Comparison of ENCODE assay signal across 1 cellular context in the genomic region with DNA sequence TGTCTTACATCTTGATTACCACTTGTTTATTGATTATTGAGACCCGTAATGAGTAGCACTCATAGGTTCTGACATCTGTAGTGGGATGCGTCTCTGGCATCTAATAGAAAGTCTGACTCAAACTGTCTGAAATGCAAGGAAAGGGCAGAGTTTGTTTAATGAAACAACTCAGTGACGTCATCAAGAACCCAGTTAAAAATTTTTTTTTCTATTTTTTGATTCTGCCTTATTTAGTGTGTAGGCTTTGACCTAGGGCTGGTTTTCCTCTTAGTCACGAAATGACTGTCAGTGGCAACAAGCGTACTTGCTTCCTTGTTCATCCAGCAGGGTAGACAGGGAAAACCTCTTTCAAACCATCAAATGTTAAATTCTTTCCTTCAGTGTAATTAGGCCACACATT.
TF ChIP-seq lines count a peak whose summit lies in the region.

No MANE protein-coding gene starts in this region.

TF ChIP-seq in A549, 52 proteins besides CTCF, POLR2A, EP300 and RAD21 (continued from another document):
- TF ChIP-seq, protein P1, sequence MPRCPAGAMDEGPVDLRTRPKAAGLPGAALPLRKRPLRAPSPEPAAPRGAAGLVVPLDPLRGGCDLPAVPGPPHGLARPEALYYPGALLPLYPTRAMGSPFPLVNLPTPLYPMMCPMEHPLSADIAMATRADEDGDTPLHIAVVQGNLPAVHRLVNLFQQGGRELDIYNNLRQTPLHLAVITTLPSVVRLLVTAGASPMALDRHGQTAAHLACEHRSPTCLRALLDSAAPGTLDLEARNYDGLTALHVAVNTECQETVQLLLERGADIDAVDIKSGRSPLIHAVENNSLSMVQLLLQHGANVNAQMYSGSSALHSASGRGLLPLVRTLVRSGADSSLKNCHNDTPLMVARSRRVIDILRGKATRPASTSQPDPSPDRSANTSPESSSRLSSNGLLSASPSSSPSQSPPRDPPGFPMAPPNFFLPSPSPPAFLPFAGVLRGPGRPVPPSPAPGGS (IDR thresholded peaks at IDR 0.05): 0 out of 3 replicates have a peak, but pooled peaks have one; percentile 22
- TF ChIP-seq BHLHE40 (IDR thresholded peaks at IDR 0.05; ENCODE audit: low read depth, low read length) (no peak), NPAS2 (CRISPR knock-in tag; IDR thresholded peaks at IDR 0.05; ENCODE audit: borderline replicate concordance) (no peak), RNF2 (IDR thresholded peaks at IDR 0.05; ENCODE audit: borderline replicate concordance, low read depth) (no peak), ESRRA (IDR thresholded peaks at IDR 0.05; ENCODE audit: borderline replicate concordance, low read length) (no peak), HOXA7 (CRISPR knock-in tag; IDR thresholded peaks at IDR 0.05) (no peak), NFE2L2 (conservative IDR thresholded peaks at IDR 0.05; ENCODE audit: low read length) (no peak), PHF8 (IDR thresholded peaks at IDR 0.05; ENCODE audit: borderline replicate concordance, low read depth) (no peak), KDM1A (IDR thresholded peaks at IDR 0.05; ENCODE audit: low read depth) (no peak), MAZ (IDR thresholded peaks at IDR 0.05; ENCODE audit: borderline replicate concordance, low read depth, low read length) (no peak), ZNF302 (CRISPR knock-in tag; IDR thresholded peaks at IDR 0.05) (no peak), FOSL2 (IDR thresholded peaks at IDR 0.05) (peak; percentile 55), FOSL2 (CRISPR knock-in tag; IDR thresholded peaks at IDR 0.05) (peak; percentile 95), CHD2 (IDR thresholded peaks at IDR 0.05; ENCODE audit: low read length, partially characterized antibody) (no peak), RARB (CRISPR knock-in tag; IDR thresholded peaks at IDR 0.05) (no peak), EHF (CRISPR knock-in tag; IDR thresholded peaks at IDR 0.05) (no peak)
- TF ChIP-seq, protein P2, sequence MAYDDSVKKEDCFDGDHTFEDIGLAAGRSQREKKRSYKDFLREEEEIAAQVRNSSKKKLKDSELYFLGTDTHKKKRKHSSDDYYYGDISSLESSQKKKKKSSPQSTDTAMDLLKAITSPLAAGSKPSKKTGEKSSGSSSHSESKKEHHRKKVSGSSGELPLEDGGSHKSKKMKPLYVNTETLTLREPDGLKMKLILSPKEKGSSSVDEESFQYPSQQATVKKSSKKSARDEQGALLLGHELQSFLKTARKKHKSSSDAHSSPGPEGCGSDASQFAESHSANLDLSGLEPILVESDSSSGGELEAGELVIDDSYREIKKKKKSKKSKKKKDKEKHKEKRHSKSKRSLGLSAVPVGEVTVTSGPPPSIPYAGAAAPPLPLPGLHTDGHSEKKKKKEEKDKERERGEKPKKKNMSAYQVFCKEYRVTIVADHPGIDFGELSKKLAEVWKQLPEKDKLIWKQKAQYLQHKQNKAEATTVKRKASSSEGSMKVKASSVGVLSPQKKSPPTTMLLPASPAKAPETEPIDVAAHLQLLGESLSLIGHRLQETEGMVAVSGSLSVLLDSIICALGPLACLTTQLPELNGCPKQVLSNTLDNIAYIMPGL (CRISPR knock-in tag; IDR thresholded peaks at IDR 0.05; ENCODE audit: borderline replicate concordance): no peak
- TF ChIP-seq, protein P3, sequence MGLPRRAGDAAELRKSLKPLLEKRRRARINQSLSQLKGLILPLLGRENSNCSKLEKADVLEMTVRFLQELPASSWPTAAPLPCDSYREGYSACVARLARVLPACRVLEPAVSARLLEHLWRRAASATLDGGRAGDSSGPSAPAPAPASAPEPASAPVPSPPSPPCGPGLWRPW (IDR thresholded peaks at IDR 0.05): no peak
- TF ChIP-seq, protein P4, sequence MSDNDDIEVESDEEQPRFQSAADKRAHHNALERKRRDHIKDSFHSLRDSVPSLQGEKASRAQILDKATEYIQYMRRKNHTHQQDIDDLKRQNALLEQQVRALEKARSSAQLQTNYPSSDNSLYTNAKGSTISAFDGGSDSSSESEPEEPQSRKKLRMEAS (IDR thresholded peaks at IDR 0.05): peak; percentile 44; the same call in 1 of the 2 replicates
- TF ChIP-seq, protein P5, sequence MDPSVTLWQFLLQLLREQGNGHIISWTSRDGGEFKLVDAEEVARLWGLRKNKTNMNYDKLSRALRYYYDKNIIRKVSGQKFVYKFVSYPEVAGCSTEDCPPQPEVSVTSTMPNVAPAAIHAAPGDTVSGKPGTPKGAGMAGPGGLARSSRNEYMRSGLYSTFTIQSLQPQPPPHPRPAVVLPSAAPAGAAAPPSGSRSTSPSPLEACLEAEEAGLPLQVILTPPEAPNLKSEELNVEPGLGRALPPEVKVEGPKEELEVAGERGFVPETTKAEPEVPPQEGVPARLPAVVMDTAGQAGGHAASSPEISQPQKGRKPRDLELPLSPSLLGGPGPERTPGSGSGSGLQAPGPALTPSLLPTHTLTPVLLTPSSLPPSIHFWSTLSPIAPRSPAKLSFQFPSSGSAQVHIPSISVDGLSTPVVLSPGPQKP (IDR thresholded peaks at IDR 0.05; ENCODE audit: low read depth, low read length): no peak
